8 cellular contexts compared by ENCODE assay signal in genomic region chr15:59656935-59657634, GRCh38. TPM values are rescaled to one million over a fixed set of nuclear protein-coding genes. Genes with fewer than 3 reads are reported as not detected.
DNase-seq lines count a peak whose midpoint lies in the region; ATAC-seq lines count a peak whose summit lies in the region.

GTF2A2 (minus strand) TSS chr15:59657515; CDS start chr15:59652277, 5,238 bp downstream.

- H3K27ac Mint-ChIP-seq in IgD-negative memory B cell = peak within 1 kb of the TSS; percentile 84 to 93 (median 93)

- peaks cover 5 to 14% (median 6%) of the 10 kb centered on the region in 3 donors for H3K4me1 Mint-ChIP-seq in IgD-negative memory B cell

- peak within 1 kb of the TSS in 1 of 4 donors; percentile 23 for H3K4me3 Mint-ChIP-seq in IgD-negative memory B cell

- ATAC-seq in GM21576 (IDR thresholded peaks at IDR 0.05; ENCODE audit: unreplicated experiment) = peak; percentile 93

- H3K9me3 Mint-ChIP-seq in IgD-negative memory B cell = no peaks in the 10 kb centered on the region

- no peaks in the 10 kb centered on the region for H3K27me3 Mint-ChIP-seq in IgD-negative memory B cell

- H3K36me3 Mint-ChIP-seq in IgD-negative memory B cell = peaks cover 6% of the 10 kb centered on the region

- DNase-seq in DMS 273 treated with DMSO at 0.1 percent for 48 hours (lab: John Stamatoyannopoulos, UW) (peak; percentile 47), OCI-M1 (lab: John Stamatoyannopoulos, UW) (peak; percentile 98), activated T-cell treated with anti-CD3 and anti-CD28 coated beads for 24 hours (ENCODE audit: low read depth) (peak; percentile 91), epidermal melanocyte (ENCODE audit: insufficient read length, low spot score) (peak; percentile 78), midbrain (lab: John Stamatoyannopoulos, UW) (peak; percentile 94)
- DNase-seq in stimulated activated CD8-positive, alpha-beta memory T cell treated with anti-CD3 and anti-CD28 coated beads, Interleukin-15, amount 100 ng/mL, for 48 hours (ENCODE audit: low read depth in 2 of 2) = peak; percentile 93

RNA-seq across cellular contexts. Expression of gene GTF2A2, which starts in this region (rescaled TPM):
- polyA plus RNA-seq in IgD-negative memory B cell = 127 TPM

Comparison
In these comparisons a context has a peak if more than half of its experiments do, and no peak if none do; other contexts are left out.
1. Peak in every context shown above with its lines: DNase-seq and ATAC-seq.
2. DNase-seq: peak in every context shown above with its lines; median percentile 98 in OCI-M1; 94 in midbrain; 93 in stimulated activated CD8-positive, alpha-beta memory T cell treated with anti-CD3 and anti-CD28 coated beads, Interleukin-15, amount 100 ng/mL, for 48 hours; 91 in activated T-cell treated with anti-CD3 and anti-CD28 coated beads for 24 hours; 78 in epidermal melanocyte; 47 in DMS 273 treated with DMSO at 0.1 percent for 48 hours.